In the genomic region with DNA sequence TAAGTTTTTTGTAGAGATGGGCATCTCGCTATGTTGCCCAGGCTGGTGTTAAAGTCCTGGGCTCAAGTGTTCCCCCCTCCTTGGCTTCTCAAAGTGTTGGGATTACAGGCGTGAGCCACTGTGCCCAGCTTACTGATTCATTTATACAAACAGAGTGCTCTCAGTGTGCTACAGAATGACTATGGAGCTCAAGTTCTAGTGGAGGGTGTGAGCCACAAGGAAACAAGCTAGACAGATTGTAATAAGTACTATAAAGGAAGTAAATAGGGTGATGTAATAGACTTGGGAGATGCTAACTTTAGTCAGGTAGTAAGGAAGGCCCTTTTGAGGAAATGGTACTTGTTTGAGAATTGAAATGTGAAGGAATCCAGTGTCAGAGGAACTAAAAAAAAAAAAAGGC, we compare ENCODE assay signal across 11 cellular contexts. TPM values are rescaled to one million over a fixed set of nuclear protein-coding genes. Genes with fewer than 3 reads are reported as not detected.
DNase-seq lines count a peak whose midpoint lies in the region; ATAC-seq and TF ChIP-seq lines count a peak whose summit lies in the region.
"Had no signal": no experiment of that assay in that cellular context is flagged by ENCODE, and none has a peak within 500 bp of the region (broad histone marks: within the 10 kb centered on the region; RNA-seq: fewer than 3 reads in every experiment).

No MANE protein-coding gene starts in this region.

- H3K27me3 Mint-ChIP-seq in Calu3 (ENCODE audit: unreplicated experiment), result no peaks in the 10 kb centered on the region
- no peaks in the 10 kb centered on the region for H3K27me3 Mint-ChIP-seq in activated T-helper 2 cell treated with anti-CD3 and anti-CD28 coated beads, Interferon-gamma antibody, Interleukin-2, Interleukin-4, amounts not matched to agents 10 μg/mL and 5 μg/mL and 100 μg/mL, durations not matched to agents 14 hours and 24 hours and 36 hours (ENCODE audit: low read depth)
- H3K27me3 Mint-ChIP-seq in osteocyte (ENCODE audit: unreplicated experiment), result no peaks in the 10 kb centered on the region

- no peaks in the 10 kb centered on the region for H3K9me3 ChIP-seq in mucosa of rectum (ENCODE audit: control insufficient read depth in 2 of 2, low read length in 2 of 2)

- no peaks in the 10 kb centered on the region for H3K9me3 Mint-ChIP-seq in Calu3 (ENCODE audit: low read depth, unreplicated experiment)
- H3K9me3 Mint-ChIP-seq in activated T-helper 2 cell treated with anti-CD3 and anti-CD28 coated beads, Interferon-gamma antibody, Interleukin-2, Interleukin-4, amounts not matched to agents 10 μg/mL and 5 μg/mL and 100 μg/mL, durations not matched to agents 14 hours and 24 hours and 36 hours, result no peaks in the 10 kb centered on the region
- no peaks in the 10 kb centered on the region for H3K9me3 Mint-ChIP-seq in osteocyte (ENCODE audit: unreplicated experiment)

- CTCF ChIA-PET in Calu3 (lab: Charles Lee), result interaction anchor here (0.9 to 3.3 kb wide), 5 partner anchors 30 to 364 kb away, joined by 3 to 52 read pairs (median 4); partner anchors contain the start of genes C5orf34 and CCL28

- H3K4me3 Mint-ChIP-seq in Calu3 (ENCODE audit: low read depth, unreplicated experiment), result no peak overlapping the region
- peak overlapping the region; percentile 38 for H3K4me3 Mint-ChIP-seq in activated T-helper 2 cell treated with anti-CD3 and anti-CD28 coated beads, Interferon-gamma antibody, Interleukin-2, Interleukin-4, amounts not matched to agents 10 μg/mL and 5 μg/mL and 100 μg/mL, durations not matched to agents 14 hours and 24 hours and 36 hours (ENCODE audit: low read depth)
- no peak overlapping the region for H3K4me3 Mint-ChIP-seq in osteocyte (ENCODE audit: unreplicated experiment)

- peaks cover 21% of the 10 kb centered on the region for H3K4me1 Mint-ChIP-seq in Calu3 (ENCODE audit: low read depth, unreplicated experiment)
- H3K4me1 Mint-ChIP-seq in activated T-helper 2 cell treated with anti-CD3 and anti-CD28 coated beads, Interferon-gamma antibody, Interleukin-2, Interleukin-4, amounts not matched to agents 10 μg/mL and 5 μg/mL and 100 μg/mL, durations not matched to agents 14 hours and 24 hours and 36 hours (ENCODE audit: low read depth), result peaks cover 37% of the 10 kb centered on the region
- peaks cover 20% of the 10 kb centered on the region for H3K4me1 Mint-ChIP-seq in osteocyte (ENCODE audit: unreplicated experiment)

- no peak for TF ChIP-seq CTCF in Calu3 (IDR thresholded peaks at IDR 0.05; ENCODE audit: unreplicated experiment)
- no peak for TF ChIP-seq CTCF in osteocyte (IDR thresholded peaks at IDR 0.05)

- H3K27ac Mint-ChIP-seq in Calu3 (ENCODE audit: unreplicated experiment) (peak overlapping the region; percentile 89), osteocyte (ENCODE audit: unreplicated experiment) (no peak overlapping the region)
- peak overlapping the region; percentile 99 for H3K27ac Mint-ChIP-seq in activated T-helper 2 cell treated with anti-CD3 and anti-CD28 coated beads, Interferon-gamma antibody, Interleukin-2, Interleukin-4, amounts not matched to agents 10 μg/mL and 5 μg/mL and 100 μg/mL, durations not matched to agents 14 hours and 24 hours and 36 hours

- peak; percentile 11 for DNase-seq in Calu3
- peak; percentile 3 for DNase-seq in M059J (ENCODE audit: low read depth)
- no peak for DNase-seq in activated T-helper 2 cell treated with anti-CD3 and anti-CD28 coated beads, Interferon-gamma antibody, Interleukin-2, Interleukin-4, amounts not matched to agents 10 μg/mL and 5 μg/mL and 100 μg/mL, durations not matched to agents 14 hours and 24 hours and 36 hours (ENCODE audit: low spot score)
- no peak for DNase-seq in activated effector memory CD4-positive, alpha-beta T cell treated with anti-CD3 and anti-CD28 coated beads, Interleukin-2, amount 50 U/mL, for 16 hours
- no peak for DNase-seq in osteocyte (ENCODE audit: extremely low spot score, unreplicated experiment)
- DNase-seq: caudate nucleus, NCI-H524, posterior cingulate gyrus had no signal

- peaks cover 27% of the 10 kb centered on the region for H3K36me3 Mint-ChIP-seq in Calu3 (ENCODE audit: insufficient read depth, unreplicated experiment)
- peaks cover 32% of the 10 kb centered on the region for H3K36me3 Mint-ChIP-seq in activated T-helper 2 cell treated with anti-CD3 and anti-CD28 coated beads, Interferon-gamma antibody, Interleukin-2, Interleukin-4, amounts not matched to agents 10 μg/mL and 5 μg/mL and 100 μg/mL, durations not matched to agents 14 hours and 24 hours and 36 hours (ENCODE audit: low read depth)
- H3K36me3 Mint-ChIP-seq in osteocyte (ENCODE audit: unreplicated experiment), result peaks cover 6% of the 10 kb centered on the region

- ATAC-seq in HG03025 (IDR thresholded peaks at IDR 0.05; ENCODE audit: low FRiP score, unreplicated experiment) (no peak), GM18909 (IDR thresholded peaks at IDR 0.05; ENCODE audit: poor library complexity, unreplicated experiment) (no peak)

- no TSS peak for BruUV-seq in Calu3 (replicated peaks; lab: Mats Ljungman, UMichigan)

- peak overlapping the region in 1 of 2 donors; percentile 96 for H3K9ac ChIP-seq in mucosa of rectum (ENCODE audit: low read depth in 1 of 2, low read length in 2 of 2)

- H3K4me3 ChIP-seq in mucosa of rectum (ENCODE audit: low read length in 2 of 2), result no peak overlapping the region

- no peaks in the 10 kb centered on the region for H3K36me3 ChIP-seq in mucosa of rectum (ENCODE audit: control insufficient read depth in 2 of 2, insufficient read depth in 2 of 2, low read length in 2 of 2)

- intact Hi-C loops in Calu3 (cut with micrococcal nuclease; ENCODE audit: unreplicated experiment), result loop anchor here (2.0 kb wide), 1 partner anchor 173 kb away; the partner anchor contains the start of gene HMGCS1
- intact Hi-C loops in activated T-helper 2 cell treated with anti-CD3 and anti-CD28 coated beads, Interferon-gamma antibody, Interleukin-2, Interleukin-4, amounts not matched to agents 10 μg/mL and 5 μg/mL and 100 μg/mL, durations not matched to agents 14 hours and 24 hours and 36 hours (cut with micrococcal nuclease), result loop anchor here (2.0 to 10.0 kb wide), 3 partner anchors 291 to 535 kb away; partner anchors contain the start of genes ANXA2R and NIM1K

- H3K4me1 ChIP-seq in mucosa of rectum (ENCODE audit: control insufficient read depth in 2 of 2, insufficient read depth in 2 of 2, low read length in 2 of 2), result peaks cover 9 to 22% of the 10 kb centered on the region in 2 donors

- H3K27me3 ChIP-seq in mucosa of rectum (ENCODE audit: control insufficient read depth in 2 of 2, insufficient read depth in 2 of 2, low read length in 2 of 2), result no peaks in the 10 kb centered on the region

- H3K27ac ChIP-seq in mucosa of rectum (ENCODE audit: low read depth in 2 of 2, low read length in 2 of 2), result peak overlapping the region; percentile 98

RNA-seq across cellular contexts. Expression of gene TMEM267, which starts 1.7 kb away (rescaled TPM):
- total RNA-seq in Calu3 (2022) (19.0 and 23.4 TPM in 2 replicates), osteocyte (17.9 and 22.5 TPM in 2 replicates)
- total RNA-seq in M059J (2014; rRNA removed; shearing (Covaris generic)), result 13.8 and 24.1 TPM in 2 replicates
- total RNA-seq in activated T-helper 2 cell treated with anti-CD3 and anti-CD28 coated beads, Interferon-gamma antibody, Interleukin-2, Interleukin-4, amounts not matched to agents 10 μg/mL and 5 μg/mL and 100 μg/mL, durations not matched to agents 14 hours and 24 hours and 36 hours, result 17.3 and 20.1 TPM in 2 replicates

RNA-seq across cellular contexts. Expression of gene C5orf34, which starts 29.5 kb away (rescaled TPM):
- total RNA-seq in Calu3 (2022) (6.9 and 7.4 TPM in 2 replicates), osteocyte (1.5 and 1.7 TPM in 2 replicates)
- 12.6 and 15.5 TPM in 2 replicates for total RNA-seq in M059J (2014; rRNA removed; shearing (Covaris generic))
- total RNA-seq in activated T-helper 2 cell treated with anti-CD3 and anti-CD28 coated beads, Interferon-gamma antibody, Interleukin-2, Interleukin-4, amounts not matched to agents 10 μg/mL and 5 μg/mL and 100 μg/mL, durations not matched to agents 14 hours and 24 hours and 36 hours, result 6.3 and 8.3 TPM in 2 replicates

Comparison
In these comparisons a context has a peak if more than half of its experiments do, and no peak if none do; other contexts are left out.
1. DNase-seq: peak in Calu3 (single experiment) and M059J (single experiment); none in activated T-helper 2 cell treated with anti-CD3 and anti-CD28 coated beads, Interferon-gamma antibody, Interleukin-2, Interleukin-4, amounts not matched to agents 10 μg/mL and 5 μg/mL and 100 μg/mL, durations not matched to agents 14 hours and 24 hours and 36 hours (single experiment), activated effector memory CD4-positive, alpha-beta T cell treated with anti-CD3 and anti-CD28 coated beads, Interleukin-2, amount 50 U/mL, for 16 hours (single experiment) and osteocyte (single experiment).